ENCODE assay signal across 20 cellular contexts in genomic region chr6:32906539-32906938, GRCh38. TPM values are rescaled to one million over a fixed set of nuclear protein-coding genes. Genes with fewer than 3 reads are reported as not detected.
DNase-seq lines count a peak whose midpoint lies in the region; ATAC-seq and TF ChIP-seq lines count a peak whose summit lies in the region.
"Had no signal": no experiment of that assay in that cellular context is flagged by ENCODE, and none has a peak within 500 bp of the region (broad histone marks: within the 10 kb centered on the region; RNA-seq: fewer than 3 reads in every experiment).

No MANE protein-coding gene starts in this region.

- no peaks in the 10 kb centered on the region for H3K4me1 ChIP-seq in OCI-LY7 (ENCODE audit: insufficient read depth, low read length, poor library complexity, severe bottlenecking)
- H3K4me1 ChIP-seq in osteoblast (ENCODE audit: insufficient read depth, low read length) = peaks cover 7% of the 10 kb centered on the region
- H3K4me1 ChIP-seq: esophagus muscularis mucosa, stomach had no signal

- no peak for TF ChIP-seq CTCF in fibroblast of the aortic adventitia (IDR thresholded peaks at IDR 0.05; ENCODE audit: insufficient read depth, low read length)
- no peak for TF ChIP-seq CTCF in OCI-LY7 (conservative IDR thresholded peaks at IDR 0.05; ENCODE audit: low read length)
- no peak for TF ChIP-seq CTCF in osteoblast (IDR thresholded peaks at IDR 0.05; ENCODE audit: extremely low read depth, low read depth, low read length)

- H3K27ac ChIP-seq in OCI-LY7 (ENCODE audit: low read depth, low read length, poor library complexity, severe bottlenecking) = no peak overlapping the region
- no peak overlapping the region for H3K27ac ChIP-seq in osteoblast (ENCODE audit: low read depth, low read length)
- H3K27ac ChIP-seq: body of pancreas, esophagus muscularis mucosa, left lung, stomach had no signal

- H4K20me1 ChIP-seq in OCI-LY7 (ENCODE audit: insufficient read depth, low read length) = no peaks in the 10 kb centered on the region
- H4K20me1 ChIP-seq in osteoblast (ENCODE audit: insufficient read depth, low read length) = no peaks in the 10 kb centered on the region

- no peaks in the 10 kb centered on the region for H3K27me3 ChIP-seq in osteoblast (ENCODE audit: insufficient read depth, low read length)
- H3K27me3 ChIP-seq: body of pancreas, esophagus muscularis mucosa, left lung had no signal

- no peak overlapping the region for H3K4me3 ChIP-seq in fibroblast of the aortic adventitia (ENCODE audit: low read depth, low read length)
- no peak overlapping the region for H3K4me3 ChIP-seq in OCI-LY7 (ENCODE audit: low read depth, low read length, poor library complexity, severe bottlenecking)
- H3K4me3 ChIP-seq in osteoblast (ENCODE audit: insufficient read depth, low read length) = no peak overlapping the region
- H3K4me3 ChIP-seq: body of pancreas, esophagus muscularis mucosa, left lung, stomach had no signal

- no peaks in the 10 kb centered on the region for H3K9me2 ChIP-seq in OCI-LY7 (ENCODE audit: insufficient read depth, low read length)

- in situ Hi-C loops in ACHN (cut with HindIII; ENCODE audit: low pct_ligation_motif_present, low pct_unique_long_range_greater_than_20kb, low sequenced_read_pairs) = no loop called here

- H3K36me3 ChIP-seq in OCI-LY7 (ENCODE audit: insufficient read depth, low read length) (peaks cover 11% of the 10 kb centered on the region), osteoblast (ENCODE audit: insufficient read depth, low read length) (no peaks in the 10 kb centered on the region)
- H3K36me3 ChIP-seq: esophagus muscularis mucosa, left lung had no signal

- H3K79me2 ChIP-seq in OCI-LY7 (ENCODE audit: insufficient read depth, low read depth, low read length) (0 out of 2 replicates have a peak, but pooled peaks cover 3% of the 10 kb centered on the region), osteoblast (ENCODE audit: insufficient read depth, low read length) (no peaks in the 10 kb centered on the region)

- no peak overlapping the region for H2AFZ ChIP-seq in OCI-LY7 (ENCODE audit: low read length)
- H2AFZ ChIP-seq in osteoblast (ENCODE audit: low read length) = no peak overlapping the region

- intact Hi-C loops in OCI-LY7 (cut with micrococcal nuclease; ENCODE audit: unreplicated experiment) = no loop called here

- H3K4me2 ChIP-seq in OCI-LY7 (ENCODE audit: low read length) (no peak overlapping the region), osteoblast (ENCODE audit: insufficient read depth, low read length) (no peak overlapping the region)

- POLR2A ChIA-PET in OCI-LY7 (lab: Charles Lee) = interaction anchor here (1.1 kb wide), 1 partner anchor 65 kb away, joined by 3 read pairs; no protein-coding TSS in a partner anchor

- CTCF ChIA-PET in OCI-LY7 (lab: Charles Lee; ENCODE audit: unreplicated experiment) = no interaction called here

- H3K9me3 ChIP-seq in OCI-LY7 (ENCODE audit: low read length) (no peaks in the 10 kb centered on the region), osteoblast (ENCODE audit: low read depth, low read length) (no peaks in the 10 kb centered on the region)
- H3K9me3 ChIP-seq: body of pancreas, esophagus muscularis mucosa, left lung, stomach had no signal

- peak; percentile 84 for DNase-seq in ACHN
- DNase-seq in HCEC 1CT = peak; percentile 80
- DNase-seq in amniotic epithelial cell (ENCODE audit: low read depth) = peak; percentile 44
- DNase-seq in fibroblast of the aortic adventitia (ENCODE audit: low read depth) = peak; percentile 58
- DNase-seq in OCI-LY7 (ENCODE audit: low spot score) = no peak
- DNase-seq in osteoblast (ENCODE audit: insufficient read length, low spot score, missing footprints) = no peak
- no peak for DNase-seq in central memory CD4-positive, alpha-beta T cell
- DNase-seq: activated CD4-positive, alpha-beta T cell treated with anti-CD3 and anti-CD28 coated beads, Interleukin-2, amount 50 U/mL, for 4 hours; activated naive CD4-positive, alpha-beta T cell treated with anti-CD3 and anti-CD28 coated beads, Interleukin-2, amount 10 ng/mL, durations not matched to agents 7 days and 5 days; activated T-cell treated with anti-CD3 and anti-CD28 coated beads for 4 hours; body of pancreas; left lung; NCI-H1092; NCI-H82; occipital lobe; stimulated activated CD4-positive, alpha-beta T cell treated with anti-CD3 and anti-CD28 coated beads, Interleukin-1b, Interleukin-23, amount 100 ng/mL, for 48 hours; stomach had no signal

- ATAC-seq in HG02588 (IDR thresholded peaks at IDR 0.05; ENCODE audit: unreplicated experiment) = no peak
- ATAC-seq: body of pancreas, left lung, sciatic nerve had no signal

- BruUV-seq in OCI-LY7 (replicated peaks; lab: Mats Ljungman, UMichigan) = no TSS peak

RNA-seq across cellular contexts. Expression of gene HLA-DMB, which starts 34.3 kb away (rescaled TPM):
- total RNA-seq in fibroblast of the aortic adventitia (ENCODE audit: low replicate concordance) (0.09 TPM in 1 of 2 replicates, not detected in the other), OCI-LY7 (2022) (77.0 and 78.5 TPM in 2 replicates), osteoblast (2.2 and 8.3 TPM in 2 replicates)
- 85.1 and 98.0 TPM in 2 replicates for total RNA-seq in OCI-LY7 (2014; rRNA removed; shearing (Covaris generic))

RNA-seq across cellular contexts. Expression of gene HLA-DMA, which starts 46.4 kb away (rescaled TPM):
- total RNA-seq in fibroblast of the aortic adventitia (ENCODE audit: low replicate concordance) = 1.6 and 2.1 TPM in 2 replicates
- 175 and 207 TPM in 2 replicates for total RNA-seq in OCI-LY7 (2014; rRNA removed; shearing (Covaris generic))
- total RNA-seq in OCI-LY7 (2022) = 140 TPM in 2 replicates
- 9.0 and 20.0 TPM in 2 replicates for total RNA-seq in osteoblast

RNA-seq across cellular contexts. Expression of gene PSMB9, which starts 52.5 kb away (rescaled TPM):
- total RNA-seq in fibroblast of the aortic adventitia (ENCODE audit: low replicate concordance) (10.8 and 11.5 TPM in 2 replicates), OCI-LY7 (2022) (193 and 207 TPM in 2 replicates), osteoblast (20.3 and 29.8 TPM in 2 replicates)
- 149 and 158 TPM in 2 replicates for total RNA-seq in OCI-LY7 (2014; rRNA removed; shearing (Covaris generic))

RNA-seq across cellular contexts. Expression of gene TAP1, which starts 53.0 kb away (rescaled TPM):
- total RNA-seq in fibroblast of the aortic adventitia (ENCODE audit: low replicate concordance) (11.9 and 25.2 TPM in 2 replicates), OCI-LY7 (2022) (66.3 and 75.0 TPM in 2 replicates), osteoblast (42.3 and 43.6 TPM in 2 replicates)
- total RNA-seq in OCI-LY7 (2014; rRNA removed; shearing (Covaris generic)) = 62.1 and 85.9 TPM in 2 replicates

Comparison
In these comparisons a context has a peak if more than half of its experiments do, and no peak if none do; other contexts are left out.
1. DNase-seq: peak in ACHN (single experiment), HCEC 1CT (single experiment), amniotic epithelial cell (single experiment) and fibroblast of the aortic adventitia (single experiment); none in OCI-LY7 (single experiment), osteoblast (single experiment) and central memory CD4-positive, alpha-beta T cell (single experiment).